8 cellular contexts compared by ENCODE assay signal in genomic region chr11:128904872-128905344, GRCh38. TPM values are rescaled to one million over a fixed set of nuclear protein-coding genes. Genes with fewer than 3 reads are reported as not detected.
DNase-seq lines count a peak whose midpoint lies in the region; ATAC-seq and TF ChIP-seq lines count a peak whose summit lies in the region.

No MANE protein-coding gene starts in this region.

- H3K27ac Mint-ChIP-seq in T-helper 2 cell treated with Interferon-gamma antibody and Interleukin-4, amounts not matched to agents 5 μg/mL and 100 μg/mL, for 36 hours = no peak overlapping the region
- H3K27ac Mint-ChIP-seq in endothelial cell (ENCODE audit: unreplicated experiment) = no peak overlapping the region
- no peak overlapping the region for H3K27ac Mint-ChIP-seq in neural crest cell (ENCODE audit: unreplicated experiment)
- H3K27ac Mint-ChIP-seq in osteocyte (ENCODE audit: unreplicated experiment) = no peak overlapping the region

- no peak overlapping the region for H2AFZ ChIP-seq in OCI-LY1 (ENCODE audit: low read length)

- no peaks in the 10 kb centered on the region for H3K79me2 ChIP-seq in OCI-LY1 (ENCODE audit: insufficient read depth, low read length)

- ATAC-seq in HG02678 (IDR thresholded peaks at IDR 0.05; ENCODE audit: unreplicated experiment) (peak; percentile 47), HG03520 (IDR thresholded peaks at IDR 0.05; ENCODE audit: unreplicated experiment) (no peak)

- H3K9me3 Mint-ChIP-seq in T-helper 2 cell treated with Interferon-gamma antibody and Interleukin-4, amounts not matched to agents 5 μg/mL and 100 μg/mL, for 36 hours = no peaks in the 10 kb centered on the region
- H3K9me3 Mint-ChIP-seq in endothelial cell (ENCODE audit: unreplicated experiment) (no peaks in the 10 kb centered on the region), neural crest cell (no peaks in the 10 kb centered on the region), osteocyte (ENCODE audit: unreplicated experiment) (no peaks in the 10 kb centered on the region)

- H3K9ac ChIP-seq in OCI-LY1 (ENCODE audit: low read length) = no peak overlapping the region

- H3K4me2 ChIP-seq in OCI-LY1 (ENCODE audit: low read length) = peak overlapping the region; percentile 65; the same call in 1 of the 2 replicates

- H3K4me1 Mint-ChIP-seq in T-helper 2 cell treated with Interferon-gamma antibody and Interleukin-4, amounts not matched to agents 5 μg/mL and 100 μg/mL, for 36 hours (ENCODE audit: low read depth) = peaks cover 8% of the 10 kb centered on the region
- peaks cover 34% of the 10 kb centered on the region for H3K4me1 Mint-ChIP-seq in endothelial cell (ENCODE audit: unreplicated experiment)
- H3K4me1 Mint-ChIP-seq in neural crest cell = peaks cover 34% of the 10 kb centered on the region
- peaks cover 24% of the 10 kb centered on the region for H3K4me1 Mint-ChIP-seq in osteocyte (ENCODE audit: unreplicated experiment)

- H3F3A ChIP-seq in OCI-LY1 (ENCODE audit: insufficient read depth, low read length) = no peaks in the 10 kb centered on the region

- H4K20me1 ChIP-seq in OCI-LY1 (ENCODE audit: insufficient read depth, low read length) = no peaks in the 10 kb centered on the region

- 0 out of 2 replicates have a peak, but pooled peaks cover 3% of the 10 kb centered on the region for H3K27me3 ChIP-seq in OCI-LY1 (ENCODE audit: insufficient read depth, low read length)

- H3K9me2 ChIP-seq in OCI-LY1 (ENCODE audit: low read depth, low read length) = no peaks in the 10 kb centered on the region

- H3K36me3 ChIP-seq in OCI-LY1 (ENCODE audit: insufficient read depth, low read length) = no peaks in the 10 kb centered on the region

- H3K4me1 ChIP-seq in OCI-LY1 (ENCODE audit: insufficient read depth, low read length, severe bottlenecking) = no peaks in the 10 kb centered on the region

- peak overlapping the region; percentile 7 for H3K4me3 Mint-ChIP-seq in T-helper 2 cell treated with Interferon-gamma antibody and Interleukin-4, amounts not matched to agents 5 μg/mL and 100 μg/mL, for 36 hours
- H3K4me3 Mint-ChIP-seq in endothelial cell (ENCODE audit: unreplicated experiment) = peak overlapping the region; percentile 2
- peak overlapping the region; percentile 58 for H3K4me3 Mint-ChIP-seq in neural crest cell
- no peak overlapping the region for H3K4me3 Mint-ChIP-seq in osteocyte (ENCODE audit: unreplicated experiment)

- TF ChIP-seq CTCF in OCI-LY1 (IDR thresholded peaks at IDR 0.05; ENCODE audit: low read length) (no peak), endothelial cell (IDR thresholded peaks at IDR 0.05; ENCODE audit: unreplicated experiment) (no peak), neural crest cell (conservative IDR thresholded peaks at IDR 0.05) (no peak), osteocyte (IDR thresholded peaks at IDR 0.05) (no peak)

- H3K4me3 ChIP-seq in OCI-LY1 (ENCODE audit: low read depth, low read length, poor library complexity, severe bottlenecking) = peak overlapping the region; percentile 50

- no peaks in the 10 kb centered on the region for H3K36me3 Mint-ChIP-seq in T-helper 2 cell treated with Interferon-gamma antibody and Interleukin-4, amounts not matched to agents 5 μg/mL and 100 μg/mL, for 36 hours (ENCODE audit: low read depth)
- no peaks in the 10 kb centered on the region for H3K36me3 Mint-ChIP-seq in endothelial cell (ENCODE audit: low read depth, unreplicated experiment)
- no peaks in the 10 kb centered on the region for H3K36me3 Mint-ChIP-seq in neural crest cell (ENCODE audit: low read depth)
- H3K36me3 Mint-ChIP-seq in osteocyte (ENCODE audit: unreplicated experiment) = no peaks in the 10 kb centered on the region

- H3K9me3 ChIP-seq in OCI-LY1 (ENCODE audit: low read length) = no peaks in the 10 kb centered on the region

- no peak for DNase-seq in T-helper 2 cell treated with Interferon-gamma antibody and Interleukin-4, amounts not matched to agents 5 μg/mL and 100 μg/mL, for 36 hours (ENCODE audit: low spot score)
- DNase-seq in T-helper 2 cell (no peak), endothelial cell (ENCODE audit: low spot score) (no peak), neural crest cell (ENCODE audit: low read depth, low spot score) (no peak), osteocyte (ENCODE audit: extremely low spot score, unreplicated experiment) (no peak)

- H3K27ac ChIP-seq in OCI-LY1 (ENCODE audit: low read depth, low read length, poor library complexity, severe bottlenecking) = no peak overlapping the region

- H3K27me3 Mint-ChIP-seq in T-helper 2 cell treated with Interferon-gamma antibody and Interleukin-4, amounts not matched to agents 5 μg/mL and 100 μg/mL, for 36 hours (ENCODE audit: low read depth) = peaks cover 76% of the 10 kb centered on the region
- H3K27me3 Mint-ChIP-seq in endothelial cell (ENCODE audit: unreplicated experiment) = peaks cover 34% of the 10 kb centered on the region
- H3K27me3 Mint-ChIP-seq in neural crest cell (ENCODE audit: low read depth) = peaks cover 83% of the 10 kb centered on the region
- H3K27me3 Mint-ChIP-seq in osteocyte (ENCODE audit: unreplicated experiment) = peaks cover 16% of the 10 kb centered on the region

RNA-seq across cellular contexts. Expression of gene KCNJ5, which starts 13.8 kb away (rescaled TPM):
- 0.05 TPM for total RNA-seq in endothelial cell (ENCODE audit: unreplicated experiment)
- 0.14 and 0.20 TPM in 2 replicates for total RNA-seq in neural crest cell
- total RNA-seq in osteocyte = not detected in 2 replicates

RNA-seq across cellular contexts. Expression of gene TP53AIP1, which starts 37.8 kb away (rescaled TPM):
- 0.13 TPM for total RNA-seq in endothelial cell (ENCODE audit: unreplicated experiment)
- 0.25 TPM in 1 of 2 replicates, not detected in the other for total RNA-seq in neural crest cell
- not detected in 2 replicates for total RNA-seq in osteocyte

RNA-seq across cellular contexts. Expression of gene KCNJ1, which starts 37.8 kb away (rescaled TPM):
- not detected for total RNA-seq in endothelial cell (ENCODE audit: unreplicated experiment)
- total RNA-seq in neural crest cell = not detected in 2 replicates
- not detected in 2 replicates for total RNA-seq in osteocyte
